ENCODE assay signal across 10 cellular contexts in the genomic region with DNA sequence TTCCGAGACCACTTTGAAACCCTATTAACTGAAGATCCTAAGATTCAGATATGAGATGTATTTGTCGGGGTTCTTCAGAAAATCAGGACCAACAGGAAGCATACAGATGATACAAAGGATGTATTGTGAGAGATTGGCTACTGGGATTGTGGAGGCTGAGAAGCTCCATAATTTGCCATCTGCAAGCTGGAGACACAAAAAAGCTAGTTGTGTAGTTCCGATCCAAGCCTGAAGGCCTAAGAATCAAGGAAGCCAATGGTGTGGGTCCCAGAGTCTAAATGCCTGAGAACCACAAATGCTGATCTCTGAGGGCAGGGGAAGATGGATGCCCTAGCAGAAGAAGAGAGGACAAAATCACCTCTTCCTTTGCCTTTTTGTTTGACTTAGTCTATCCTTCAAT. TPM values are rescaled to one million over a fixed set of nuclear protein-coding genes. Genes with fewer than 3 reads are reported as not detected.
"Had no signal": no experiment of that assay in that cellular context is flagged by ENCODE, and none has a peak within 500 bp of the region (broad histone marks: within the 10 kb centered on the region; RNA-seq: fewer than 3 reads in every experiment).

No MANE protein-coding gene starts in this region.

- ATAC-seq: GM23338, HCT116 had no signal

- H3K9me3 ChIP-seq: HAP-1 had no signal

- H3K4me2 ChIP-seq: GM23338 had no signal

- H3K4me3 ChIP-seq: GM23338, HAP-1, K562 had no signal

- H2AFZ ChIP-seq: GM23338 had no signal

- H3K36me3 ChIP-seq: HAP-1 had no signal

- FAIRE-seq: HTR-8/SVneo, K562 had no signal

- DNase-seq: H7, HFFc6, IMR-90 had no signal

RNA-seq across cellular contexts. Expression of gene PLSCR5, which starts 49.8 kb away (rescaled TPM):
- total RNA-seq: GM23338, H4, H7, HFFc6, HT-29, IMR-90, K562 had no signal
- polyA plus RNA-seq: GM23338, IMR-90, K562 had no signal
